ENCODE assay signal across 7 cellular contexts in genomic region chr12:131294716-131295115, GRCh38.
DNase-seq lines count a peak whose midpoint lies in the region; ATAC-seq and TF ChIP-seq lines count a peak whose summit lies in the region.
"Not testable (repeated sequence)": the region's sequence is repeated elsewhere in the genome, so short reads cannot be mapped to it uniquely, and the experiment has no call there.

No MANE protein-coding gene starts in this region.

- H3K27ac Mint-ChIP-seq in endothelial cell (ENCODE audit: unreplicated experiment): peak overlapping the region; percentile 61
- H3K27ac Mint-ChIP-seq in osteocyte (ENCODE audit: unreplicated experiment): not testable (repeated sequence)

- not testable (repeated sequence) for H3K4me1 ChIP-seq in colonic mucosa; right atrium auricular region; lung (ENCODE audit: control insufficient read depth in 2 of 2, insufficient read depth in 2 of 2, low read length in 2 of 2); testis

- not testable (repeated sequence) for H3K36me3 Mint-ChIP-seq in endothelial cell (ENCODE audit: low read depth, unreplicated experiment); osteocyte (ENCODE audit: unreplicated experiment)

- not testable (repeated sequence) for H3K9ac ChIP-seq in colonic mucosa (ENCODE audit: low read depth in 2 of 2, low read length in 2 of 2)

- not testable (repeated sequence) for H3K9me3 ChIP-seq in colonic mucosa; right atrium auricular region; lung (ENCODE audit: control insufficient read depth in 2 of 2, insufficient read depth in 1 of 2, low read length in 1 of 2); testis

- 87 to 96% methylated on average over 12 of the region's 12 CpGs for WGBS in lung, 2 donors
- WGBS in testis, 2 donors: 92 to 96% methylated on average over 7 to 12 of the region's 12 CpGs

- H3K27me3 Mint-ChIP-seq in endothelial cell (ENCODE audit: unreplicated experiment); osteocyte (ENCODE audit: unreplicated experiment): not testable (repeated sequence)

- ATAC-seq in lung (ENCODE audit: insufficient read depth, low FRiP score): not testable (repeated sequence)

- not testable (repeated sequence) for H3K27me3 ChIP-seq in colonic mucosa; right atrium auricular region; lung (ENCODE audit: control insufficient read depth, insufficient read depth); testis

- H3K36me3 ChIP-seq in colonic mucosa; right atrium auricular region; lung (ENCODE audit: control insufficient read depth in 2 of 2, insufficient read depth in 2 of 2, low read length in 2 of 2); testis (ENCODE audit: low read depth, missing control alignments): not testable (repeated sequence)

- H3K4me3 ChIP-seq in colonic mucosa, right atrium auricular region, lung, testis: not testable (repeated sequence)

- peak; percentile 38 for DNase-seq in activated CD8-positive, alpha-beta memory T cell treated with anti-CD3 and anti-CD28 coated beads for 24 hours
- DNase-seq in colonic mucosa (peak; percentile 7), right atrium auricular region (ENCODE audit: low spot score) (peak; percentile 44), lung (ENCODE audit: low spot score) (peak; percentile 9), osteocyte (ENCODE audit: extremely low spot score, unreplicated experiment) (peak; percentile 78), testis (peak; percentile 6)
- DNase-seq in endothelial cell (ENCODE audit: low spot score): not testable (repeated sequence)

- peak overlapping the region; percentile 4 for H3K4me3 Mint-ChIP-seq in endothelial cell (ENCODE audit: unreplicated experiment)
- not testable (repeated sequence) for H3K4me3 Mint-ChIP-seq in osteocyte (ENCODE audit: unreplicated experiment)

- H3K27ac ChIP-seq in colonic mucosa; right atrium auricular region; lung (ENCODE audit: low read depth in 1 of 2, low read length in 1 of 2); testis: not testable (repeated sequence)

- peaks cover 19% of the 10 kb centered on the region for H3K4me1 Mint-ChIP-seq in endothelial cell (ENCODE audit: unreplicated experiment)
- not testable (repeated sequence) for H3K4me1 Mint-ChIP-seq in osteocyte (ENCODE audit: unreplicated experiment)

- not testable (repeated sequence) for H3K9me3 Mint-ChIP-seq in endothelial cell (ENCODE audit: unreplicated experiment); osteocyte (ENCODE audit: unreplicated experiment)

- intact Hi-C loops in colonic mucosa (cut with DNase I); testis (cut with DNase I; ENCODE audit: low total_unique reads): not testable (repeated sequence)

- TF ChIP-seq POLR2A in testis (IDR thresholded peaks at IDR 0.05): not testable (repeated sequence)

- not testable (repeated sequence) for TF ChIP-seq CTCF in colonic mucosa (IDR thresholded peaks at IDR 0.05); endothelial cell (IDR thresholded peaks at IDR 0.05; ENCODE audit: unreplicated experiment); right atrium auricular region (IDR thresholded peaks at IDR 0.05); lung (IDR thresholded peaks at IDR 0.05; ENCODE audit: control extremely low read depth, extremely low read depth); osteocyte (IDR thresholded peaks at IDR 0.05); testis (IDR thresholded peaks at IDR 0.05)
